8 cellular contexts compared by ENCODE assay signal in genomic region chr5:181173027-181173419, GRCh38. TPM values are rescaled to one million over a fixed set of nuclear protein-coding genes. Genes with fewer than 3 reads are reported as not detected.
DNase-seq lines count a peak whose midpoint lies in the region; ATAC-seq, FAIRE-seq and TF ChIP-seq lines count a peak whose summit lies in the region.

No MANE protein-coding gene starts in this region.

- no peaks in the 10 kb centered on the region for H4K20me1 ChIP-seq in astrocyte (ENCODE audit: insufficient read depth, low read length)

- no peaks in the 10 kb centered on the region for H3K9me3 Mint-ChIP-seq in astrocyte (ENCODE audit: unreplicated experiment)

- TF ChIP-seq CTCF in astrocyte (IDR thresholded peaks at IDR 0.05; ENCODE audit: insufficient read depth, low read depth, low read length) = no peak

- H3K4me1 Mint-ChIP-seq in astrocyte (ENCODE audit: low read depth, unreplicated experiment) = no peaks in the 10 kb centered on the region

- no peaks in the 10 kb centered on the region for H3K36me3 ChIP-seq in astrocyte (ENCODE audit: insufficient read depth, low read length)

- FAIRE-seq in astrocyte (lab: Jason Lieb, UNC) = no peak

- no peaks in the 10 kb centered on the region for H3K9me3 ChIP-seq in astrocyte (ENCODE audit: insufficient read depth, low read depth, low read length)

- H3K27me3 Mint-ChIP-seq in astrocyte (ENCODE audit: low read depth, unreplicated experiment) = peaks cover 35% of the 10 kb centered on the region

- ATAC-seq in HG03521 (IDR thresholded peaks at IDR 0.05; ENCODE audit: unreplicated experiment) = peak; percentile 39
- no peak for ATAC-seq in HG03139 (IDR thresholded peaks at IDR 0.05; ENCODE audit: unreplicated experiment)

- peaks cover 14% of the 10 kb centered on the region for H3K27me3 ChIP-seq in astrocyte (ENCODE audit: insufficient read depth, low read length)

- H3K27ac Mint-ChIP-seq in astrocyte (ENCODE audit: unreplicated experiment) = no peak overlapping the region

- H3K4me2 ChIP-seq in astrocyte (ENCODE audit: low read length) = peak overlapping the region; percentile 51

- H3K4me3 Mint-ChIP-seq in astrocyte (ENCODE audit: unreplicated experiment) = peak overlapping the region; percentile 52

- H3K36me3 Mint-ChIP-seq in astrocyte (ENCODE audit: low read depth, unreplicated experiment) = no peaks in the 10 kb centered on the region

- DNase-seq in activated CD4-positive, alpha-beta T cell treated with anti-CD3 and anti-CD28 coated beads, Interleukin-2, amount 50 U/mL, for 48 hours = peak; percentile 31 to 49
- no peak for DNase-seq in activated CD4-positive, alpha-beta T cell treated with anti-CD3 and anti-CD28 coated beads, Interleukin-2, amount 50 U/mL, for 1 hour
- DNase-seq in astrocyte (ENCODE audit: low read depth) (no peak), retina (peak; percentile 45), amniotic stem cell (lab: John Stamatoyannopoulos, UW) (no peak)
- no peak for DNase-seq in activated CD4-positive, CD25-positive, alpha-beta regulatory T cell (lab: John Stamatoyannopoulos, UW)

- no peak overlapping the region for H3K27ac ChIP-seq in astrocyte (ENCODE audit: low read depth, low read length)

- peaks cover 13% of the 10 kb centered on the region for H3K4me1 ChIP-seq in astrocyte (ENCODE audit: insufficient read depth, low read length)

- no peak overlapping the region for H2AFZ ChIP-seq in astrocyte (ENCODE audit: low read depth, low read length)

- no peak overlapping the region for H3K4me3 ChIP-seq in astrocyte (ENCODE audit: insufficient read depth, low read depth, low read length)

- H3K9ac ChIP-seq in astrocyte (ENCODE audit: low read length) = no peak overlapping the region

- H3K79me2 ChIP-seq in astrocyte (ENCODE audit: insufficient read depth, low read length) = no peaks in the 10 kb centered on the region

RNA-seq across cellular contexts. Expression of gene OR2V2, which starts 25.6 kb away (rescaled TPM):
- not detected in 2 replicates for total RNA-seq in astrocyte

RNA-seq across cellular contexts. Expression of gene TRIM7, which starts 32.0 kb away (rescaled TPM):
- 0.22 and 0.27 TPM in 2 replicates for total RNA-seq in astrocyte

RNA-seq across cellular contexts. Expression of gene OR2V1, which starts 42.1 kb away (rescaled TPM):
- not detected in 2 replicates for total RNA-seq in astrocyte

RNA-seq across cellular contexts. Expression of gene TRIM41, which starts 50.1 kb away (rescaled TPM):
- total RNA-seq in astrocyte = 20.9 and 21.8 TPM in 2 replicates

Comparison
In these comparisons a context has a peak if more than half of its experiments do, and no peak if none do; other contexts are left out.
1. DNase-seq: peak in activated CD4-positive, alpha-beta T cell treated with anti-CD3 and anti-CD28 coated beads, Interleukin-2, amount 50 U/mL, for 48 hours (2 of 2) and retina (single experiment); none in activated CD4-positive, alpha-beta T cell treated with anti-CD3 and anti-CD28 coated beads, Interleukin-2, amount 50 U/mL, for 1 hour (single experiment), astrocyte (single experiment), amniotic stem cell (single experiment) and activated CD4-positive, CD25-positive, alpha-beta regulatory T cell (0 of 4).